ENCODE assay signal across 1 cellular context in the genomic region with DNA sequence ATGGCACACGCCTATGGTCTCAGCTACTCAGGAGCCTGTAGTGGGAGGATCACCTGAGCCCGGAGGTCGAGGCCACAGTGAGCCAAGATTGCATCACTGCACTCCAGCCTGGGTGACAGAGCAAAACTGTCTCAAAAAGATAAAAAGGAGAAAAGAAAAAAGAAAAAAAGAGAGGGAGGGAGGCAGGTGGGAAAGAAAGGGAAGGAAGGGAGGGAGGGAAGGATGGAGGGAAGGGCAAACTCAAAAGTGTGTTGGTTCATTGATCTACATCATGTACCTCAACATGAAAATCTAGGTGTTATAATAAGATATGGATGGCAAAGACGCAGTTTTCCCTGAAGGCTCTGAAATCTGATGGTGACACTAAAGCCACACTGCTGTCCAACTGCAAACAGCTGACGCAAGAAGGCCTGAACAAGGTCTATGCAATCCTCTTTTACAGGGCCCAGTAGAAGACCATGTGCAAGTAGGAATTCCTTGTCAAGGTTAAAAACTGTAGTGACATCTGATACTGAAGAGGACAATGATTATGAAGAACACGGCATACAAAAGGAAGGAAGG.
TF ChIP-seq lines count a peak whose summit lies in the region.

No MANE protein-coding gene starts in this region.

TF ChIP-seq in K562, 482 proteins besides CTCF, POLR2A, EP300 and RAD21 (continued from another document):
- TF ChIP-seq, protein P1, sequence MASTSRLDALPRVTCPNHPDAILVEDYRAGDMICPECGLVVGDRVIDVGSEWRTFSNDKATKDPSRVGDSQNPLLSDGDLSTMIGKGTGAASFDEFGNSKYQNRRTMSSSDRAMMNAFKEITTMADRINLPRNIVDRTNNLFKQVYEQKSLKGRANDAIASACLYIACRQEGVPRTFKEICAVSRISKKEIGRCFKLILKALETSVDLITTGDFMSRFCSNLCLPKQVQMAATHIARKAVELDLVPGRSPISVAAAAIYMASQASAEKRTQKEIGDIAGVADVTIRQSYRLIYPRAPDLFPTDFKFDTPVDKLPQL (IDR thresholded peaks at IDR 0.05; ENCODE audit: extremely low read depth, insufficient read length), result no peak
- 0 out of 2 replicates have a peak, but pooled peaks have one; percentile 56 for TF ChIP-seq MIER1 (IDR thresholded peaks at IDR 0.05; ENCODE audit: low read depth)
- peak; percentile 89 for TF ChIP-seq ARID1B (IDR thresholded peaks at IDR 0.05)
- no peak for TF ChIP-seq SETDB1 (IDR thresholded peaks at IDR 0.05; ENCODE audit: low read length)
- no peak for TF ChIP-seq TOE1 (IDR thresholded peaks at IDR 0.05; ENCODE audit: borderline replicate concordance)
- no peak for TF ChIP-seq TOE1 (CRISPR knock-in tag; IDR thresholded peaks at IDR 0.05; ENCODE audit: borderline replicate concordance, low read depth)
- no peak for TF ChIP-seq DIDO1 (tag; IDR thresholded peaks at IDR 0.05; ENCODE audit: low read depth)
- no peak for TF ChIP-seq ZNF184 (CRISPR knock-in tag; IDR thresholded peaks at IDR 0.05)
- no peak for TF ChIP-seq GATAD2B (IDR thresholded peaks at IDR 0.05; ENCODE audit: borderline replicate concordance)
- no peak for TF ChIP-seq GTF2E2 (tag; IDR thresholded peaks at IDR 0.05)
- no peak for TF ChIP-seq ZKSCAN3 (CRISPR knock-in tag; IDR thresholded peaks at IDR 0.05)
- no peak for TF ChIP-seq TSC22D4 (tag; IDR thresholded peaks at IDR 0.05)
- no peak for TF ChIP-seq CHD4 (IDR thresholded peaks at IDR 0.05; ENCODE audit: insufficient read depth, insufficient replicate concordance, low read depth, low read length, poor library complexity, severe bottlenecking)
- TF ChIP-seq ZNF717 (CRISPR knock-in tag; IDR thresholded peaks at IDR 0.05), result no peak
- TF ChIP-seq HIVEP1 (CRISPR knock-in tag; IDR thresholded peaks at IDR 0.05), result no peak
- no peak for TF ChIP-seq PRMT5 (CRISPR knock-in tag; IDR thresholded peaks at IDR 0.05)
- TF ChIP-seq ZNF217 (CRISPR knock-in tag; IDR thresholded peaks at IDR 0.05), result no peak
- TF ChIP-seq COPS2 (conservative IDR thresholded peaks at IDR 0.05), result no peak
- no peak for TF ChIP-seq RB1 (IDR thresholded peaks at IDR 0.05; ENCODE audit: low read depth)
- TF ChIP-seq, protein P2, sequence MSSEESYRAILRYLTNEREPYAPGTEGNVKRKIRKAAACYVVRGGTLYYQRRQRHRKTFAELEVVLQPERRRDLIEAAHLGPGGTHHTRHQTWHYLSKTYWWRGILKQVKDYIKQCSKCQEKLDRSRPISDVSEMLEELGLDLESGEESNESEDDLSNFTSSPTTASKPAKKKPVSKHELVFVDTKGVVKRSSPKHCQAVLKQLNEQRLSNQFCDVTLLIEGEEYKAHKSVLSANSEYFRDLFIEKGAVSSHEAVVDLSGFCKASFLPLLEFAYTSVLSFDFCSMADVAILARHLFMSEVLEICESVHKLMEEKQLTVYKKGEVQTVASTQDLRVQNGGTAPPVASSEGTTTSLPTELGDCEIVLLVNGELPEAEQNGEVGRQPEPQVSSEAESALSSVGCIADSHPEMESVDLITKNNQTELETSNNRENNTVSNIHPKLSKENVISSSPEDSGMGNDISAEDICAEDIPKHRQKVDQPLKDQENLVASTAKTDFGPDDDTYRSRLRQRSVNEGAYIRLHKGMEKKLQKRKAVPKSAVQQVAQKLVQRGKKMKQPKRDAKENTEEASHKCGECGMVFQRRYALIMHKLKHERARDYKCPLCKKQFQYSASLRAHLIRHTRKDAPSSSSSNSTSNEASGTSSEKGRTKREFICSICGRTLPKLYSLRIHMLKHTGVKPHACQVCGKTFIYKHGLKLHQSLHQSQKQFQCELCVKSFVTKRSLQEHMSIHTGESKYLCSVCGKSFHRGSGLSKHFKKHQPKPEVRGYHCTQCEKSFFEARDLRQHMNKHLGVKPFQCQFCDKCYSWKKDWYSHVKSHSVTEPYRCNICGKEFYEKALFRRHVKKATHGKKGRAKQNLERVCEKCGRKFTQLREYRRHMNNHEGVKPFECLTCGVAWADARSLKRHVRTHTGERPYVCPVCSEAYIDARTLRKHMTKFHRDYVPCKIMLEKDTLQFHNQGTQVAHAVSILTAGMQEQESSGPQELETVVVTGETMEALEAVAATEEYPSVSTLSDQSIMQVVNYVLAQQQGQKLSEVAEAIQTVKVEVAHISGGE (CRISPR knock-in tag; IDR thresholded peaks at IDR 0.05), result no peak
- peak in 1 of 2 experiments; percentile 72; a peak in 1 of 4 replicates for TF ChIP-seq ARNT (IDR thresholded peaks at IDR 0.05)
- no peak for TF ChIP-seq EWSR1 (IDR thresholded peaks at IDR 0.05; ENCODE audit: borderline replicate concordance, low read depth, partially characterized antibody)
- TF ChIP-seq POLR2H (tag; IDR thresholded peaks at IDR 0.05; ENCODE audit: low read depth), result no peak
- TF ChIP-seq SAP30 (IDR thresholded peaks at IDR 0.05; ENCODE audit: borderline replicate concordance, insufficient read depth, low read depth, low read length, poor library complexity, severe bottlenecking), result no peak
- TF ChIP-seq, protein P3, sequence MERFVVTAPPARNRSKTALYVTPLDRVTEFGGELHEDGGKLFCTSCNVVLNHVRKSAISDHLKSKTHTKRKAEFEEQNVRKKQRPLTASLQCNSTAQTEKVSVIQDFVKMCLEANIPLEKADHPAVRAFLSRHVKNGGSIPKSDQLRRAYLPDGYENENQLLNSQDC (CRISPR knock-in tag; IDR thresholded peaks at IDR 0.05), result no peak
- TF ChIP-seq, protein P4, sequence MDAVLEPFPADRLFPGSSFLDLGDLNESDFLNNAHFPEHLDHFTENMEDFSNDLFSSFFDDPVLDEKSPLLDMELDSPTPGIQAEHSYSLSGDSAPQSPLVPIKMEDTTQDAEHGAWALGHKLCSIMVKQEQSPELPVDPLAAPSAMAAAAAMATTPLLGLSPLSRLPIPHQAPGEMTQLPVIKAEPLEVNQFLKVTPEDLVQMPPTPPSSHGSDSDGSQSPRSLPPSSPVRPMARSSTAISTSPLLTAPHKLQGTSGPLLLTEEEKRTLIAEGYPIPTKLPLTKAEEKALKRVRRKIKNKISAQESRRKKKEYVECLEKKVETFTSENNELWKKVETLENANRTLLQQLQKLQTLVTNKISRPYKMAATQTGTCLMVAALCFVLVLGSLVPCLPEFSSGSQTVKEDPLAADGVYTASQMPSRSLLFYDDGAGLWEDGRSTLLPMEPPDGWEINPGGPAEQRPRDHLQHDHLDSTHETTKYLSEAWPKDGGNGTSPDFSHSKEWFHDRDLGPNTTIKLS (IDR thresholded peaks at IDR 0.05; ENCODE audit: borderline replicate concordance, low read depth), result no peak
- no peak for TF ChIP-seq NUFIP1 (IDR thresholded peaks at IDR 0.05; ENCODE audit: partially characterized antibody)
- TF ChIP-seq POLR2G (IDR thresholded peaks at IDR 0.05; ENCODE audit: low read depth, low read length), result no peak
- no peak for TF ChIP-seq YBX1 (IDR thresholded peaks at IDR 0.05)
- TF ChIP-seq, protein P5, sequence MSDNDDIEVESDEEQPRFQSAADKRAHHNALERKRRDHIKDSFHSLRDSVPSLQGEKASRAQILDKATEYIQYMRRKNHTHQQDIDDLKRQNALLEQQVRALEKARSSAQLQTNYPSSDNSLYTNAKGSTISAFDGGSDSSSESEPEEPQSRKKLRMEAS (CRISPR knock-in tag; IDR thresholded peaks at IDR 0.05), result no peak
- TF ChIP-seq RHOXF2B (CRISPR knock-in tag; conservative IDR thresholded peaks at IDR 0.05), result no peak
- TF ChIP-seq DPF2 (IDR thresholded peaks at IDR 0.05), result peak; percentile 91
- no peak for TF ChIP-seq ZNF133 (CRISPR knock-in tag; IDR thresholded peaks at IDR 0.05)
- no peak for TF ChIP-seq SIRT6 (IDR thresholded peaks at IDR 0.05; ENCODE audit: low read depth, low read length)
- TF ChIP-seq, protein P6, sequence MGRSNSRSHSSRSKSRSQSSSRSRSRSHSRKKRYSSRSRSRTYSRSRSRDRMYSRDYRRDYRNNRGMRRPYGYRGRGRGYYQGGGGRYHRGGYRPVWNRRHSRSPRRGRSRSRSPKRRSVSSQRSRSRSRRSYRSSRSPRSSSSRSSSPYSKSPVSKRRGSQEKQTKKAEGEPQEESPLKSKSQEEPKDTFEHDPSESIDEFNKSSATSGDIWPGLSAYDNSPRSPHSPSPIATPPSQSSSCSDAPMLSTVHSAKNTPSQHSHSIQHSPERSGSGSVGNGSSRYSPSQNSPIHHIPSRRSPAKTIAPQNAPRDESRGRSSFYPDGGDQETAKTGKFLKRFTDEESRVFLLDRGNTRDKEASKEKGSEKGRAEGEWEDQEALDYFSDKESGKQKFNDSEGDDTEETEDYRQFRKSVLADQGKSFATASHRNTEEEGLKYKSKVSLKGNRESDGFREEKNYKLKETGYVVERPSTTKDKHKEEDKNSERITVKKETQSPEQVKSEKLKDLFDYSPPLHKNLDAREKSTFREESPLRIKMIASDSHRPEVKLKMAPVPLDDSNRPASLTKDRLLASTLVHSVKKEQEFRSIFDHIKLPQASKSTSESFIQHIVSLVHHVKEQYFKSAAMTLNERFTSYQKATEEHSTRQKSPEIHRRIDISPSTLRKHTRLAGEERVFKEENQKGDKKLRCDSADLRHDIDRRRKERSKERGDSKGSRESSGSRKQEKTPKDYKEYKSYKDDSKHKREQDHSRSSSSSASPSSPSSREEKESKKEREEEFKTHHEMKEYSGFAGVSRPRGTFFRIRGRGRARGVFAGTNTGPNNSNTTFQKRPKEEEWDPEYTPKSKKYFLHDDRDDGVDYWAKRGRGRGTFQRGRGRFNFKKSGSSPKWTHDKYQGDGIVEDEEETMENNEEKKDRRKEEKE (IDR thresholded peaks at IDR 0.05; ENCODE audit: borderline replicate concordance in 1 of 2, control insufficient read depth in 1 of 2, low read depth in 2 of 2, low read length in 1 of 2), result no peak
- no peak for TF ChIP-seq RFX7 (CRISPR knock-in tag; IDR thresholded peaks at IDR 0.05)
- peak; percentile 57; the same call in 1 of the 2 replicates for TF ChIP-seq SMARCC2 (IDR thresholded peaks at IDR 0.05; ENCODE audit: low read depth)
TF ChIP-seq in K562: peak in this region for 97.
